ENCODE assay signal across 17 cellular contexts in the genomic region with DNA sequence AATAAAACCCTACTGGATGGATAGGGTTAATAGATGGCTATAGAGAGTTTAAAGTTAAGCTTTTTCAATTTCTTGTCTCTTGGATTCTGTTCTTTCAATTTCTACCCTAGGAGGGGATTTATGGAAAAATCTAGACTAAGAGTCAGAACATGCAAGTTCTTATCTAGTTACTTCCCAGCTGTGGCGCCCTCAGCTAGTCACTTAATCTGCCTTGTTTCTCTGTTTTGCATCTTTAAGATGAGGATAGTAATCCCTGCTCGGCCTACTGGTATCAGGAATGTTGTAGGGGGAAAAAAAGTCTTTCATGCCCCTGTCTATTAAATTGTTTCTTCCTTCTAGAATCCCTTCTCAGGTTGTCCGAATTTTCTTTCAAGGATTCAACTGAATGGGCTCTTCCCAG. TPM values are rescaled to one million over a fixed set of nuclear protein-coding genes. Genes with fewer than 3 reads are reported as not detected.
DNase-seq lines count a peak whose midpoint lies in the region.
"Had no signal": no experiment of that assay in that cellular context is flagged by ENCODE, and none has a peak within 500 bp of the region (broad histone marks: within the 10 kb centered on the region; RNA-seq: fewer than 3 reads in every experiment).

No MANE protein-coding gene starts in this region.

- H3K9me3 ChIP-seq in HUES64 (ENCODE audit: insufficient read depth, low read depth, low read length) (no peaks in the 10 kb centered on the region), iPS-20b (ENCODE audit: insufficient read depth, low read depth, low read length) (no peaks in the 10 kb centered on the region), subcutaneous abdominal adipose tissue (ENCODE audit: control insufficient read depth in 5 of 5, low read length in 5 of 5) (no peaks in the 10 kb centered on the region)
- H3K9me3 ChIP-seq: SK-N-SH, thoracic aorta had no signal

- H3K4me3 ChIP-seq in HUES64 (ENCODE audit: low read length) (no peak overlapping the region), iPS-20b (ENCODE audit: low read length) (peak overlapping the region; percentile 52; the same call in 1 of the 2 replicates), subcutaneous abdominal adipose tissue (ENCODE audit: low read depth in 1 of 5, low read length in 5 of 5) (no peak overlapping the region)
- H3K4me3 ChIP-seq: thoracic aorta had no signal

- WGBS in HUES64, result 18% methylated on average over 3 of the region's 3 CpGs

- no peaks in the 10 kb centered on the region for H3K27me3 ChIP-seq in HUES64 (ENCODE audit: insufficient read depth, low read length)
- H3K27me3 ChIP-seq in iPS-20b (ENCODE audit: insufficient read depth, low read length), result no peaks in the 10 kb centered on the region
- no peaks in the 10 kb centered on the region for H3K27me3 ChIP-seq in subcutaneous abdominal adipose tissue (ENCODE audit: control insufficient read depth in 5 of 5, insufficient read depth in 4 of 5, low read length in 5 of 5)

- peaks cover 54% of the 10 kb centered on the region for H3K4me1 ChIP-seq in HUES64 (ENCODE audit: insufficient read depth, low read length)
- peaks cover 50% of the 10 kb centered on the region for H3K4me1 ChIP-seq in iPS-20b (ENCODE audit: insufficient read depth, low read length)
- H3K4me1 ChIP-seq in subcutaneous abdominal adipose tissue (ENCODE audit: control insufficient read depth in 5 of 5, insufficient read depth in 5 of 5, low read length in 5 of 5), result peaks cover 14 to 69% (median 46%) of the 10 kb centered on the region in 5 donors

- DNase-seq in amniotic epithelial cell (ENCODE audit: low read depth) (peak; percentile 55), iPS-NIHi11 (ENCODE audit: low spot score) (no peak), AML-193 (lab: John Stamatoyannopoulos, UW) (no peak)
- DNase-seq in activated CD4-positive, alpha-beta T cell treated with anti-CD3 and anti-CD28 coated beads, Interleukin-2, amount 50 U/mL, for 48 hours, result no peak
- DNase-seq: activated CD4-positive, alpha-beta T cell treated with anti-CD3 and anti-CD28 coated beads, Interleukin-2, amount 50 U/mL, for 1 hour; activated naive CD8-positive, alpha-beta T cell treated with anti-CD3 and anti-CD28 coated beads for 36 hours; CD8-positive, alpha-beta memory T cell; IMR-90; left ventricle myocardium superior; NCI-H1417; occipital lobe; SK-N-SH; small intestine had no signal

- H3K36me3 ChIP-seq in HUES64 (ENCODE audit: insufficient read depth, low read length) (peaks cover 10% of the 10 kb centered on the region), iPS-20b (ENCODE audit: insufficient read depth, low read depth, low read length) (peaks cover 12% of the 10 kb centered on the region), subcutaneous abdominal adipose tissue (ENCODE audit: control insufficient read depth in 5 of 5, insufficient read depth in 5 of 5, low read length in 5 of 5) (peaks cover 2 to 9% (median 5%) of the 10 kb centered on the region in 5 donors)

- H3K27ac ChIP-seq in HUES64 (ENCODE audit: low read depth, low read length) (peak overlapping the region; percentile 67), iPS-20b (ENCODE audit: low read length) (no peak overlapping the region), subcutaneous abdominal adipose tissue (ENCODE audit: low read depth, low read length) (peak overlapping the region; percentile 73)
- H3K27ac ChIP-seq: thoracic aorta had no signal

- no peak overlapping the region for H3K9ac ChIP-seq in HUES64 (ENCODE audit: low read depth, low read length)
- H3K9ac ChIP-seq in iPS-20b (ENCODE audit: low read depth, low read length), result peak overlapping the region; percentile 29; the same call in 1 of the 2 replicates
- peak overlapping the region in 1 of 5 donors; percentile 16 for H3K9ac ChIP-seq in subcutaneous abdominal adipose tissue (ENCODE audit: low read length in 5 of 5)
- H3K9ac ChIP-seq: SK-N-SH had no signal

RNA-seq across cellular contexts. Expression of a gene that starts 4.3 kb away (rescaled TPM):
- 15.9 TPM for polyA plus RNA-seq in HUES64 (2013, experiment 1 of 2)
- 22.1 TPM for polyA plus RNA-seq in HUES64 (2013, experiment 2 of 2)

RNA-seq across cellular contexts. Expression of a gene that starts 40.8 kb away (rescaled TPM):
- 4.6 TPM for polyA plus RNA-seq in HUES64 (2013, experiment 1 of 2)
- polyA plus RNA-seq in HUES64 (2013, experiment 2 of 2), result 3.5 TPM
- polyA plus RNA-seq: CD8-positive, alpha-beta memory T cell had no signal
